ENCODE assay signal across 23 cellular contexts in the genomic region with DNA sequence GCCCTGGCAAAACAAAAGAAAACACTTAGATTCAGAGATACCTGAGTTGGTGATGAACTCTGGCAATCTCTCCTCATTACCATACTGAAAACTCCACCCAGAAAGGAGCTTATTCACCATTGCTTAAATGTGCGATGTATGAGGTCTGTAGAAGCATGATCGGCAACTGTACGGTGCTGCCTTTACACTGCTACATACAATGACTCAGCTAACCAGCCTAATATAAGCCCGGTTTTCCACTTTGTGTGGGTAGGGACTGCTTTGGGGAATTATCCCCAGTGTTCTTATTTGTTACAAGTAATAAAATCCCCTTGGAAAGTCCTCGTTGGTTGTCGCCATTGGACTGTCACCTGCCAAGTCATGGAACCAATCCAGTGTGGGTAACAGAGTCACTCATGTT. TPM values are rescaled to one million over a fixed set of nuclear protein-coding genes. Genes with fewer than 3 reads are reported as not detected.
DNase-seq lines count a peak whose midpoint lies in the region; ATAC-seq, FAIRE-seq and TF ChIP-seq lines count a peak whose summit lies in the region.
"Had no signal": no experiment of that assay in that cellular context is flagged by ENCODE, and none has a peak within 500 bp of the region (broad histone marks: within the 10 kb centered on the region; RNA-seq: fewer than 3 reads in every experiment).

No MANE protein-coding gene starts in this region.

- no peaks in the 10 kb centered on the region for H3K27me3 Mint-ChIP-seq in activated CD4-positive, alpha-beta T cell treated with anti-CD3 and anti-CD28 coated beads for 36 hours
- no peaks in the 10 kb centered on the region for H3K27me3 Mint-ChIP-seq in stimulated activated naive CD8-positive, alpha-beta T cell treated with anti-CD3 and anti-CD28 coated beads, Interleukin-15, amount 100 ng/mL, for 72 hours
- H3K27me3 Mint-ChIP-seq: CD4-positive, alpha-beta T cell had no signal

- no peaks in the 10 kb centered on the region for H3K9me3 Mint-ChIP-seq in activated CD4-positive, alpha-beta T cell treated with anti-CD3 and anti-CD28 coated beads for 36 hours (ENCODE audit: low read depth)
- no peaks in the 10 kb centered on the region for H3K9me3 Mint-ChIP-seq in stimulated activated naive CD8-positive, alpha-beta T cell treated with anti-CD3 and anti-CD28 coated beads, Interleukin-15, amount 100 ng/mL, for 72 hours
- H3K9me3 Mint-ChIP-seq: CD4-positive, alpha-beta T cell had no signal

- SMC1A ChIA-PET in GM12878 (lab: Charles Lee; ENCODE audit: uncharacterized antibody, unreplicated experiment), result interaction anchor here (1.0 kb wide), 1 partner anchor 26 kb away, joined by 3 read pairs; no protein-coding TSS in a partner anchor

- peak; percentile 57 for ATAC-seq in activated CD4-positive, alpha-beta T cell treated with anti-CD3 and anti-CD28 coated beads for 36 hours
- peak; percentile 68 for ATAC-seq in GM12878
- ATAC-seq in stimulated activated naive CD8-positive, alpha-beta T cell treated with anti-CD3 and anti-CD28 coated beads, Interleukin-15, amount 100 ng/mL, for 72 hours, result peak; percentile 35
- ATAC-seq: PC-3 had no signal

- no TSS peak for BruUV-seq in GM12878 (replicated peaks; lab: Mats Ljungman, UMichigan)

- no peak for FAIRE-seq in GM12878 (lab: Jason Lieb, UNC)
- FAIRE-seq: GM12892, GM18507 had no signal

- CTCF ChIA-PET in activated CD4-positive, alpha-beta T cell treated with anti-CD3 and anti-CD28 coated beads for 36 hours (lab: Charles Lee), result no interaction called here
- CTCF ChIA-PET in GM12878 (lab: Yijun Ruan, JAX), result no interaction called here

- no peak overlapping the region for H3K4me3 ChIP-seq in GM12878

- H4K20me1 ChIP-seq in GM12878 (ENCODE audit: control insufficient read depth, insufficient read depth), result no peaks in the 10 kb centered on the region

- H3K4me1 ChIP-seq in GM12878 (ENCODE audit: control insufficient read depth, insufficient read depth, low read length), result no peaks in the 10 kb centered on the region
- H3K4me1 ChIP-seq: BE2C, Caco-2 had no signal

- no peaks in the 10 kb centered on the region for H3K36me3 ChIP-seq in GM12878 (ENCODE audit: control insufficient read depth in 2 of 2, insufficient read depth in 2 of 2, low read length in 1 of 2)
- H3K36me3 ChIP-seq: BE2C had no signal

- H3K79me2 ChIP-seq in GM12878 (ENCODE audit: control insufficient read depth, insufficient read depth, low read length), result no peaks in the 10 kb centered on the region

- DNase-seq in activated CD4-positive, alpha-beta T cell treated with anti-CD3 and anti-CD28 coated beads for 36 hours, result peak; percentile 24
- DNase-seq in activated CD4-positive, alpha-beta T cell treated with anti-CD3 and anti-CD28 coated beads, Interleukin-2, amount 50 U/mL, for 1 hour, result no peak
- DNase-seq in stimulated activated CD4-positive, alpha-beta T cell treated with anti-CD3 and anti-CD28 coated beads, Interleukin-15, amount 100 ng/mL, for 24 hours, result peak; percentile 15
- DNase-seq in stimulated activated CD4-positive, alpha-beta T cell treated with anti-CD3 and anti-CD28 coated beads, Interleukin-2, amount 100 ng/mL, for 48 hours, result no peak
- peak; percentile 25 for DNase-seq in GM12878 (ENCODE audit: low read depth, low spot score)
- no peak for DNase-seq in stimulated activated naive CD8-positive, alpha-beta T cell treated with anti-CD3 and anti-CD28 coated beads, Interleukin-15, amount 100 ng/mL, for 72 hours
- no peak for DNase-seq in NCI-H82 (lab: John Stamatoyannopoulos, UW)
- DNase-seq in activated CD8-positive, alpha-beta memory T cell treated with anti-CD3 and anti-CD28 coated beads, Interleukin-2, amount 50 U/mL, for 48 hours, result no peak
- DNase-seq: 8988T; BE2C; Caco-2; CD4-positive, alpha-beta T cell; EL; KG1; NCI-H1417; NCI-H187; NCI-H2227 treated with DMSO at 0.1 percent for 48 hours; NCI-H524; PC-3; RPMI8226; SIG-M5 had no signal

- no peak for TF ChIP-seq POLR2A in GM12878 (IDR thresholded peaks at IDR 0.05; ENCODE audit: low read depth, low read length)

- no peak overlapping the region for H3K27ac ChIP-seq in GM12878 (ENCODE audit: control insufficient read depth, insufficient read depth)

- intact Hi-C loops in activated CD4-positive, alpha-beta T cell treated with anti-CD3 and anti-CD28 coated beads for 36 hours (cut with DNase I, micrococcal nuclease), result no loop called here
- intact Hi-C loops in GM12878 (cut with micrococcal nuclease; ENCODE audit: unreplicated experiment), result no loop called here

- no peak overlapping the region for H3K9ac ChIP-seq in GM12878 (ENCODE audit: control insufficient read depth, insufficient read depth, low read length)

- H3K4me1 Mint-ChIP-seq in activated CD4-positive, alpha-beta T cell treated with anti-CD3 and anti-CD28 coated beads for 36 hours, result peaks cover 3% of the 10 kb centered on the region
- peaks cover 4% of the 10 kb centered on the region for H3K4me1 Mint-ChIP-seq in stimulated activated naive CD8-positive, alpha-beta T cell treated with anti-CD3 and anti-CD28 coated beads, Interleukin-15, amount 100 ng/mL, for 72 hours

- H3K9me3 ChIP-seq in GM12878 (replicated peaks; ENCODE audit: control insufficient read depth, insufficient read depth, low read length), result no peaks in the 10 kb centered on the region
- H3K9me3 ChIP-seq: BE2C, Caco-2 had no signal

- H3K4me3 Mint-ChIP-seq in activated CD4-positive, alpha-beta T cell treated with anti-CD3 and anti-CD28 coated beads for 36 hours, result no peak overlapping the region
- no peak overlapping the region for H3K4me3 Mint-ChIP-seq in stimulated activated naive CD8-positive, alpha-beta T cell treated with anti-CD3 and anti-CD28 coated beads, Interleukin-15, amount 100 ng/mL, for 72 hours
- H3K4me3 Mint-ChIP-seq: CD4-positive, alpha-beta T cell had no signal

- TF ChIP-seq RAD21 in GM12878 (IDR thresholded peaks at IDR 0.05; ENCODE audit: insufficient read depth, low read depth, low read length), result no peak

- TF ChIP-seq CTCF in GM12878 (IDR thresholded peaks at IDR 0.05 in 2 of 3, conservative IDR thresholded peaks at IDR 0.05 in 1 of 3; ENCODE audit: control insufficient read depth in 2 of 3, extremely low read depth in 1 of 3, insufficient read depth in 1 of 3, low read depth in 3 of 3, low read length in 3 of 3), result no peak

- H3K27me3 ChIP-seq in GM12878 (replicated peaks in 1 of 2; ENCODE audit: control insufficient read depth in 2 of 2, insufficient read depth in 2 of 2, low read length in 1 of 2), result no peaks in the 10 kb centered on the region

- in situ Hi-C loops in GM12878 (cut with MboI), result no loop called here

- no peak for TF ChIP-seq EP300 in GM12878 (IDR thresholded peaks at IDR 0.05; ENCODE audit: borderline replicate concordance in 1 of 2, control insufficient read depth in 1 of 2, low read depth in 2 of 2, low read length in 2 of 2)

- H3K36me3 Mint-ChIP-seq in activated CD4-positive, alpha-beta T cell treated with anti-CD3 and anti-CD28 coated beads for 36 hours (ENCODE audit: low read depth), result no peaks in the 10 kb centered on the region

- H2AFZ ChIP-seq in GM12878 (ENCODE audit: control insufficient read depth, low read depth, low read length), result no peak overlapping the region

- POLR2A ChIA-PET in activated CD4-positive, alpha-beta T cell treated with anti-CD3 and anti-CD28 coated beads for 36 hours (lab: Charles Lee), result no interaction called here
- POLR2A ChIA-PET in GM12878 (lab: Charles Lee), result no interaction called here

- WGBS in GM12878 (ENCODE audit: insufficient coverage, insufficient replicate concordance, low lambda C conversion rate, missing lambda C conversion rate), result 42% methylated on average over 6 of the region's 6 CpGs

- RAD21 ChIA-PET in GM12878 (lab: Charles Lee; ENCODE audit: unreplicated experiment), result no interaction called here

- H3K27ac Mint-ChIP-seq in activated CD4-positive, alpha-beta T cell treated with anti-CD3 and anti-CD28 coated beads for 36 hours, result no peak overlapping the region
- no peak overlapping the region for H3K27ac Mint-ChIP-seq in stimulated activated naive CD8-positive, alpha-beta T cell treated with anti-CD3 and anti-CD28 coated beads, Interleukin-15, amount 100 ng/mL, for 72 hours
- H3K27ac Mint-ChIP-seq: CD4-positive, alpha-beta T cell had no signal

- H3K4me2 ChIP-seq in GM12878 (ENCODE audit: control insufficient read depth, insufficient read depth), result no peak overlapping the region

TF ChIP-seq in GM12878, 131 proteins besides CTCF, POLR2A, EP300 and RAD21 (continues in another document):
- TF ChIP-seq KDM1A (IDR thresholded peaks at IDR 0.05; ENCODE audit: borderline replicate concordance), result no peak
- TF ChIP-seq FOS (IDR thresholded peaks at IDR 0.05; ENCODE audit: borderline replicate concordance, extremely low read depth, insufficient read length), result no peak
- TF ChIP-seq, protein P1, sequence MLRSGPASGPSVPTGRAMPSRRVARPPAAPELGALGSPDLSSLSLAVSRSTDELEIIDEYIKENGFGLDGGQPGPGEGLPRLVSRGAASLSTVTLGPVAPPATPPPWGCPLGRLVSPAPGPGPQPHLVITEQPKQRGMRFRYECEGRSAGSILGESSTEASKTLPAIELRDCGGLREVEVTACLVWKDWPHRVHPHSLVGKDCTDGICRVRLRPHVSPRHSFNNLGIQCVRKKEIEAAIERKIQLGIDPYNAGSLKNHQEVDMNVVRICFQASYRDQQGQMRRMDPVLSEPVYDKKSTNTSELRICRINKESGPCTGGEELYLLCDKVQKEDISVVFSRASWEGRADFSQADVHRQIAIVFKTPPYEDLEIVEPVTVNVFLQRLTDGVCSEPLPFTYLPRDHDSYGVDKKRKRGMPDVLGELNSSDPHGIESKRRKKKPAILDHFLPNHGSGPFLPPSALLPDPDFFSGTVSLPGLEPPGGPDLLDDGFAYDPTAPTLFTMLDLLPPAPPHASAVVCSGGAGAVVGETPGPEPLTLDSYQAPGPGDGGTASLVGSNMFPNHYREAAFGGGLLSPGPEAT (IDR thresholded peaks at IDR 0.05; ENCODE audit: low read depth), result peak; percentile 21; the same call in 1 of the 2 replicates

RNA-seq across cellular contexts. Expression of a gene that starts 23.6 kb away (rescaled TPM):
- 10 to 100 TPM; 76.1 to 96.9 TPM for total RNA-seq in activated CD4-positive, alpha-beta T cell treated with anti-CD3 and anti-CD28 coated beads for 36 hours
- 509 and 520 TPM in 2 replicates for total RNA-seq in GM12878 (2013; cell fraction: nucleolus; rRNA removed)
- total RNA-seq in GM12878 (2014; rRNA removed), result 62.6 and 71.8 TPM in 2 replicates
- 73.9 and 80.3 TPM in 2 replicates for total RNA-seq in GM12878 (2014; rRNA removed; fragmentation: Illumina TruSeq; extraction: Trizol)
- total RNA-seq in GM12878 (2021), result 61.8 and 66.2 TPM in 2 replicates
- 21.7 TPM for polyA plus RNA-seq in GM12878 (2011; ENCODE audit: low read depth)
- 100 and 135 TPM in 2 replicates for polyA plus RNA-seq in GM12878 (2011; rRNA removed)
- polyA plus RNA-seq in GM12878 (2011; cell fraction: cytosol; rRNA removed), result 48.4 and 48.9 TPM in 2 replicates
- polyA plus RNA-seq in GM12878 (2011; cell fraction: nucleus; rRNA removed), result 71.4 and 81.2 TPM in 2 replicates
- 40.1 and 44.3 TPM in 2 replicates for polyA plus RNA-seq in GM12878 (2012)
- polyA plus RNA-seq in GM12878 (2014; fragmentation: Illumina TruSeq; extraction: Trizol), result 64.3 and 93.6 TPM in 2 replicates
- polyA plus RNA-seq in GM12878 (2014; fragmentation: Nextera tagmentation; extraction: Ambion mirVana), result 10 to 100 TPM; 19.5 to 25.7 TPM
- polyA plus RNA-seq in GM12878 (2014; rRNA removed), result 39.9 and 46.2 TPM in 2 replicates
- polyA plus RNA-seq in GM12878 (2016; fragmentation: Nextera tagmentation; extraction: Ambion mirVana), result 10 to 100 TPM; 51.9 to 55.3 TPM
- 106 and 123 TPM in 2 replicates for polyA minus RNA-seq in GM12878 (2011; rRNA and poly(A)+ RNA removed)
- 31.1 and 36.1 TPM in 2 replicates for polyA minus RNA-seq in GM12878 (2011; cell fraction: cytosol; rRNA and poly(A)+ RNA removed)
- 66.0 and 128 TPM in 2 replicates for polyA minus RNA-seq in GM12878 (2011; cell fraction: nucleus; rRNA and poly(A)+ RNA removed)

Comparison
In these comparisons a context has a peak if more than half of its experiments do, and no peak if none do; other contexts are left out.
1. DNase-seq: peak in activated CD4-positive, alpha-beta T cell treated with anti-CD3 and anti-CD28 coated beads for 36 hours (single experiment), stimulated activated CD4-positive, alpha-beta T cell treated with anti-CD3 and anti-CD28 coated beads, Interleukin-15, amount 100 ng/mL, for 24 hours (single experiment) and GM12878 (single experiment); none in activated CD4-positive, alpha-beta T cell treated with anti-CD3 and anti-CD28 coated beads, Interleukin-2, amount 50 U/mL, for 1 hour (single experiment), stimulated activated CD4-positive, alpha-beta T cell treated with anti-CD3 and anti-CD28 coated beads, Interleukin-2, amount 100 ng/mL, for 48 hours (0 of 2), stimulated activated naive CD8-positive, alpha-beta T cell treated with anti-CD3 and anti-CD28 coated beads, Interleukin-15, amount 100 ng/mL, for 72 hours (0 of 2), NCI-H82 (single experiment) and activated CD8-positive, alpha-beta memory T cell treated with anti-CD3 and anti-CD28 coated beads, Interleukin-2, amount 50 U/mL, for 48 hours (single experiment).
2. Peak in every context shown above with its lines, with median percentiles within 50 percentile points of each other: ATAC-seq.